ENCODE assay signal across 8 cellular contexts in the genomic region with DNA sequence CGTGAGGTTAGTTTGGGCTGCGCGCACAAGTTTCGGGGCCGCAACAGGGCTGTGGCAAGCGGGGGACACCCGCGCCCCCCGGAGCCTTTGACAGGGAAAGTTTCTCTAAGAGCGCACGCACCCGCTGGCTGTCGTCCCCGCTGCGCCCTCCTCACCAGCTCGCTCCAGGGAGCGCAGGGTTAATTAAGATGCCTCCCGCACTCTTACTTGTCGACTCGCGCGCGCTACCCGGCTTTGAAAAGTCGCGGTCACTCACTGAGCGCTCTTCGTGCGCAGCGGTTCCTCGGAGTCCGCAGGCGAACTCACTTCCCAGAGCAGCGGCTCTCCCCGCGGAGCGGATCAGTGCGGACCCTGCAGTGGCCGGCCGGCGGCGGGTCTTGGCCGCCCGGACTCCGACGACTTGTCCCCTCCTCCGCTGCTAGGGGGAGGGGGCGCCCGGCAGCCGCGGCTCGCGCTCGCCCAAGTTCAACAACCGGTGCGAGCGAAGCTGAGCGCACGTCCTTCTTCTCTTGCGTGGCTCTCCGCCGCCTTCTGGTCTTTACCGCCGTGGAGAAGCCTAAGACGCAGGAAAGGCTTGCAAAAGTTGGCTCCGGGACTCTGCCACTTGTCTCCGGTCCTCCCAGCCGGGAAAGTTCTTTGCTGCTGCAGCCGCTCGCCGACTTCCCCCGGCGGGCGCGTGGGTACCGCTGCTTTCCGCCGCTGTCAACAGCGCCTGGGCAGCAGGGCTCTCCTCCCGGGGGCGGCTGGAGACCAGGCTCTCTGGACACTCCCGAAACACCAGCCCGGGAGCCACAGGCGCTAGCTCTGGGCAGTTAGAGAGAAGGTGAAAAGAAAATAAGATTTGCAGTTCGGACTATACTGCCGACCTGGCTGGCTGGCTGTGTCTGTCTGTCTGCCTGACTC. TPM values are rescaled to one million over a fixed set of nuclear protein-coding genes. Genes with fewer than 3 reads are reported as not detected.
DNase-seq lines count a peak whose midpoint lies in the region; ATAC-seq lines count a peak whose summit lies in the region.

No MANE protein-coding gene starts in this region.

- H3K9ac ChIP-seq in endocrine pancreas (ENCODE audit: control insufficient read depth, insufficient read depth, low read length) = peak overlapping the region; percentile 94

- ATAC-seq in GM21529 (IDR thresholded peaks at IDR 0.05; ENCODE audit: unreplicated experiment) = peak; percentile 19
- ATAC-seq in HG03457 (IDR thresholded peaks at IDR 0.05; ENCODE audit: unreplicated experiment) = no peak

- DNase-seq in DMS79 treated with DMSO at 0.1 percent for 48 hours (lab: John Stamatoyannopoulos, UW) (peak; percentile 41), MG63 (peak; percentile 56), midbrain (lab: John Stamatoyannopoulos, UW) (peak; percentile 70)
- peak; percentile 11 to 29 for DNase-seq in activated CD4-positive, alpha-beta T cell treated with anti-CD3 and anti-CD28 coated beads for 24 hours (ENCODE audit: low read depth in 2 of 2)
- DNase-seq in stimulated activated CD8-positive, alpha-beta memory T cell treated with anti-CD3 and anti-CD28 coated beads, Interleukin-4, amount 100 ng/mL, for 48 hours = peak; percentile 62

- H3K4me3 ChIP-seq in MG63 (peak overlapping the region; percentile 93), endocrine pancreas (ENCODE audit: control insufficient read depth, insufficient read depth, low read length) (peak overlapping the region; percentile 72)

- H3K36me3 ChIP-seq in MG63 (peaks cover 32% of the 10 kb centered on the region), endocrine pancreas (ENCODE audit: control insufficient read depth, insufficient read depth, low read length) (peaks cover 20% of the 10 kb centered on the region)

- no peaks in the 10 kb centered on the region for H3K27me3 ChIP-seq in MG63
- no peaks in the 10 kb centered on the region for H3K27me3 ChIP-seq in endocrine pancreas (ENCODE audit: control insufficient read depth, insufficient read depth, low read length)

- H3K9me3 ChIP-seq in MG63 = peaks cover under 1% of the 10 kb centered on the region; the same call in 1 of the 2 replicates
- H3K9me3 ChIP-seq in endocrine pancreas (ENCODE audit: control insufficient read depth, low read length) = no peaks in the 10 kb centered on the region

- no peaks in the 10 kb centered on the region for H3K4me1 ChIP-seq in endocrine pancreas (ENCODE audit: control insufficient read depth, insufficient read depth, low read length)

RNA-seq across cellular contexts. Expression of a gene that starts 0.5 kb away (rescaled TPM):
- 104 and 126 TPM in 2 replicates for total RNA-seq in MG63 (2014; rRNA removed; shearing (Covaris generic); ENCODE audit: low replicate concordance)

Comparison
In these comparisons a context has a peak if more than half of its experiments do, and no peak if none do; other contexts are left out.
1. DNase-seq: peak in every context shown above with its lines; median percentile 70 in midbrain; 62 in stimulated activated CD8-positive, alpha-beta memory T cell treated with anti-CD3 and anti-CD28 coated beads, Interleukin-4, amount 100 ng/mL, for 48 hours; 56 in MG63; 41 in DMS79 treated with DMSO at 0.1 percent for 48 hours; 20 in activated CD4-positive, alpha-beta T cell treated with anti-CD3 and anti-CD28 coated beads for 24 hours.